In the genomic region with DNA sequence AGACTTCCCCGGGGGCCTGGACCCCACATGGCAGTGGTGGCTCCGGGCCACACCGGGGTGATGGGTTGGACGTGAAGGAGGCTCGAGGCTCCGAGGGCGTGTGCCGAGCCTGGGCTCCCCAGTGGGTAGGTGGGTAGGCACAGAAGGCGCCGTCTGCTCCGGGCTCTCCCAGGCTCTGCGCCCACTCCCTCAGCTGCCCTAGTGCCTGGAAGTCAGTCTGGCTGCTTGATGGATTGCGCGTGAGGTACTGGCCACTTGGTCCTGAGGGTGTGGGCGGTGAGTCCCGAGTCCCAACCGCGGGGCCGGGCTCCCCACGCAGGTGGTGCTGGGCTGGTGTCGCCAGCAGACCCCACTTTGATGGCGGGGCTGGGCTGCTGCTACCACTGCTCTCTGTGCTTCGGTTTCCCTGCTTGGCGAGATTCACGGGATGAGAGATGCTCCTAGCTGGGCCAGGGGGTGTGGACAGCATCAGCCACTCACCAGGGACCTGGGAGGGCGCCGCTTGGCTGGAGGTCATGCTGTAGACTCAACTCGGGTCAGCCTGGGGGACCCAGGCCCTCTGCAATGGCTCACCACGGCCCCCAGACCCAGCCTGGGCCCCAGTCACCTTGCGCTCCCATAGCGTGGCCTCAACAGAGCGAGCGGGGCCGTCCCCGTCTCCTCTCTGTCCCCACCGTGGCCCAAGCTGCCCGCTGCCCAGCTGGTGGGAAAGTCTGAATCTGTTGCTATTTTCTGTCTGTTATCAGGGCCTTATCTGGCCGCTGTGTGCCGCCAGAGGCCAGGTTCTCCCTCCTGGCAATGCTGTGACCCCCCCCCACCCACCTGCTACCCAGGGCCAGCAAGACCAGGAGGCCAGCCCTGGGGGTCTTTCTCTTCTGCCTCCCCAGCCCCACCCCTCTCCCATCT, we compare ENCODE assay signal across 12 cellular contexts. TPM values are rescaled to one million over a fixed set of nuclear protein-coding genes. Genes with fewer than 3 reads are reported as not detected.
DNase-seq lines count a peak whose midpoint lies in the region; ATAC-seq and TF ChIP-seq lines count a peak whose summit lies in the region.
"Had no signal": no experiment of that assay in that cellular context is flagged by ENCODE, and none has a peak within 500 bp of the region (broad histone marks: within the 10 kb centered on the region; RNA-seq: fewer than 3 reads in every experiment).

No MANE protein-coding gene starts in this region.

- 69 to 75% methylated on average over 38 to 39 of the region's 39 CpGs for WGBS in heart right ventricle, 2 donors

- peaks cover 0 to 30% (median 6%) of the 10 kb centered on the region in 9 donors for H3K4me1 ChIP-seq in heart right ventricle
- H3K4me1 ChIP-seq: breast epithelium, esophagus squamous epithelium had no signal

- TF ChIP-seq CTCF in GM06990 (IDR thresholded peaks at IDR 0.05; ENCODE audit: insufficient read depth, low read length, poor library complexity, severe bottlenecking) (peak; percentile 21), heart right ventricle (IDR thresholded peaks at IDR 0.05) (no peak)

- intact Hi-C loops in heart right ventricle (cut with DNase I): no loop called here

- H3K36me3 ChIP-seq in GM06990 (ENCODE audit: control insufficient read depth, insufficient read depth, low read length) (no peaks in the 10 kb centered on the region), heart right ventricle (no peaks in the 10 kb centered on the region)
- H3K36me3 ChIP-seq: breast epithelium, esophagus squamous epithelium had no signal

- H3K9me3 ChIP-seq in heart right ventricle: no peaks in the 10 kb centered on the region
- H3K9me3 ChIP-seq: breast epithelium, esophagus squamous epithelium had no signal

- no peak for DNase-seq in GM06990 (ENCODE audit: extremely low read depth, insufficient read length)
- peak; percentile 37 for DNase-seq in NAMALWA (ENCODE audit: low spot score)
- DNase-seq in heart right ventricle: no peak
- DNase-seq in retina: peak; percentile 60
- DNase-seq in COLO829 (ENCODE audit: low spot score): no peak
- DNase-seq: esophagus squamous epithelium, NCI-H1930, NCI-H524 treated with DMSO at 0.1 percent for 48 hours had no signal

- no peak overlapping the region for H3K4me3 ChIP-seq in GM06990 (replicated peaks; ENCODE audit: low read depth, low read length)
- no peak overlapping the region for H3K4me3 ChIP-seq in heart right ventricle
- H3K4me3 ChIP-seq: breast epithelium, esophagus squamous epithelium had no signal

- ATAC-seq in heart right ventricle (peak in 6 of 8 donors; percentile 27 to 80 (median 70)), HG03378 (IDR thresholded peaks at IDR 0.05; ENCODE audit: unreplicated experiment) (no peak), HG02571 (IDR thresholded peaks at IDR 0.05; ENCODE audit: unreplicated experiment) (no peak)
- ATAC-seq: HCT116 had no signal

- peak overlapping the region in 3 of 10 donors; percentile 20 to 49 (median 47) for H3K27ac ChIP-seq in heart right ventricle
- H3K27ac ChIP-seq: breast epithelium, esophagus squamous epithelium had no signal

- H3K27me3 ChIP-seq in GM06990 (replicated peaks; ENCODE audit: control insufficient read depth, insufficient read depth, low read length) (no peaks in the 10 kb centered on the region), heart right ventricle (no peaks in the 10 kb centered on the region)
- H3K27me3 ChIP-seq: breast epithelium had no signal

RNA-seq across cellular contexts. Expression of a gene that starts 26.1 kb away (rescaled TPM):
- 1 to 10 TPM; 3.2 to 6.0 (median 4.4) TPM for total RNA-seq in heart right ventricle
- polyA plus RNA-seq in heart right ventricle: 10 to 100 TPM in 1 of 2 donors, 1 to 10 TPM in 1; 2.0 to 10.4 TPM

Comparison
In these comparisons a context has a peak if more than half of its experiments do, and no peak if none do; other contexts are left out.
1. DNase-seq: peak in NAMALWA (single experiment) and retina (single experiment); none in GM06990 (single experiment), heart right ventricle (0 of 2) and COLO829 (single experiment).
2. ATAC-seq: peak in heart right ventricle (6 of 8); none in HG03378 (single experiment) and HG02571 (single experiment).